8 cellular contexts compared by ENCODE assay signal in genomic region chr2:64488050-64488974, GRCh38. TPM values are rescaled to one million over a fixed set of nuclear protein-coding genes. Genes with fewer than 3 reads are reported as not detected.
DNase-seq lines count a peak whose midpoint lies in the region; ATAC-seq and TF ChIP-seq lines count a peak whose summit lies in the region.

No MANE protein-coding gene starts in this region.

- CTCF ChIA-PET in naive thymus-derived CD4-positive, alpha-beta T cell (lab: Charles Lee) = interaction anchor here (0.6 to 6.0 kb wide), 19 partner anchors 9 to 517 kb away, joined by 3 to 94 read pairs (median 4); no protein-coding TSS in a partner anchor

- H3K27me3 Mint-ChIP-seq in naive thymus-derived CD4-positive, alpha-beta T cell = peaks cover 0 to 37% (median 0%) of the 10 kb centered on the region in 5 donors

- intact Hi-C loops in naive thymus-derived CD4-positive, alpha-beta T cell (cut with micrococcal nuclease) = loop anchor here (1.0 to 5.0 kb wide), 5 partner anchors 32 to 796 kb away; no protein-coding TSS in a partner anchor

- ATAC-seq in HG02870 (IDR thresholded peaks at IDR 0.05; ENCODE audit: unreplicated experiment) = peak; percentile 57
- peak; percentile 89 for ATAC-seq in naive thymus-derived CD4-positive, alpha-beta T cell
- ATAC-seq in GM21526 (IDR thresholded peaks at IDR 0.05; ENCODE audit: low FRiP score, unreplicated experiment) = no peak

- no peak overlapping the region for H3K4me3 ChIP-seq in epithelial cell of esophagus (ENCODE audit: low read length)
- H3K4me3 ChIP-seq in naive thymus-derived CD4-positive, alpha-beta T cell (ENCODE audit: low read length) = no peak overlapping the region

- H3K4me1 Mint-ChIP-seq in naive thymus-derived CD4-positive, alpha-beta T cell = peaks cover 3 to 16% (median 9%) of the 10 kb centered on the region in 7 donors

- H3K36me3 ChIP-seq in naive thymus-derived CD4-positive, alpha-beta T cell (ENCODE audit: control insufficient read depth in 2 of 3, insufficient read depth in 3 of 3, low read length in 3 of 3) = no peaks in the 10 kb centered on the region

- no peaks in the 10 kb centered on the region for H3K27me3 ChIP-seq in naive thymus-derived CD4-positive, alpha-beta T cell (ENCODE audit: control insufficient read depth in 2 of 2, insufficient read depth in 2 of 2, low read length in 2 of 2)

- H3K9me3 Mint-ChIP-seq in naive thymus-derived CD4-positive, alpha-beta T cell = no peaks in the 10 kb centered on the region

- H3K4me1 ChIP-seq in naive thymus-derived CD4-positive, alpha-beta T cell (ENCODE audit: control insufficient read depth in 2 of 2, insufficient read depth in 2 of 2, low read length in 2 of 2) = no peaks in the 10 kb centered on the region

- TF ChIP-seq CTCF in epithelial cell of esophagus (IDR thresholded peaks at IDR 0.05; ENCODE audit: insufficient read depth, low read depth, low read length, missing control alignments) = peak; percentile 96

- no peak overlapping the region for H3K4me3 Mint-ChIP-seq in naive thymus-derived CD4-positive, alpha-beta T cell

- H3K36me3 Mint-ChIP-seq in naive thymus-derived CD4-positive, alpha-beta T cell = no peaks in the 10 kb centered on the region

- no peak overlapping the region for H3K27ac ChIP-seq in naive thymus-derived CD4-positive, alpha-beta T cell (ENCODE audit: low read depth, low read length)

- peak; percentile 1 for DNase-seq in GF-D8 (lab: John Stamatoyannopoulos, UW)
- DNase-seq in NOMO-1 treated with dmso at 0.1 percent for 144 hours (lab: John Stamatoyannopoulos, UW; ENCODE audit: unreplicated experiment) = peak; percentile 38
- peak; percentile 35 for DNase-seq in activated CD8-positive, alpha-beta memory T cell treated with anti-CD3 and anti-CD28 coated beads, Interleukin-2, amount 50 U/mL, for 1 hour (ENCODE audit: extremely low read depth)
- DNase-seq in epithelial cell of esophagus (ENCODE audit: low read depth) = peak; percentile 66
- peak; percentile 49 to 77 (median 67) for DNase-seq in naive thymus-derived CD4-positive, alpha-beta T cell
- DNase-seq in stimulated activated CD8-positive, alpha-beta memory T cell treated with anti-CD3 and anti-CD28 coated beads, Interleukin-7, amount 100 ng/mL, for 48 hours (ENCODE audit: extremely low read depth in 1 of 2, low read depth in 1 of 2) = peak; percentile 32 to 57

- no peaks in the 10 kb centered on the region for H3K9me3 ChIP-seq in naive thymus-derived CD4-positive, alpha-beta T cell (ENCODE audit: control insufficient read depth in 2 of 3, low read length in 3 of 3)

- POLR2A ChIA-PET in naive thymus-derived CD4-positive, alpha-beta T cell (lab: Charles Lee) = interaction anchor here (0.8 kb wide), 1 partner anchor 435 kb away, joined by 3 read pairs; no protein-coding TSS in a partner anchor

- no peak overlapping the region for H3K27ac Mint-ChIP-seq in naive thymus-derived CD4-positive, alpha-beta T cell

RNA-seq across cellular contexts. Expression of gene LGALSL, which starts 34.4 kb away (rescaled TPM):
- total RNA-seq in naive thymus-derived CD4-positive, alpha-beta T cell = 1 to 10 TPM in 2 of 5 experiments, under 1 TPM in 2, not detected in 1; 0.11 to 1.5 (median 0.72) TPM
- under 1 TPM; 0.20 to 0.58 TPM for polyA plus RNA-seq in naive thymus-derived CD4-positive, alpha-beta T cell

RNA-seq across cellular contexts. Expression of gene AFTPH, which starts 35.8 kb away (rescaled TPM):
- 10 to 100 TPM; 25.2 to 46.2 (median 37.0) TPM for total RNA-seq in naive thymus-derived CD4-positive, alpha-beta T cell
- 10 to 100 TPM; 19.7 to 25.9 TPM for polyA plus RNA-seq in naive thymus-derived CD4-positive, alpha-beta T cell

Comparison
In these comparisons a context has a peak if more than half of its experiments do, and no peak if none do; other contexts are left out.
1. DNase-seq: peak in every context shown above with its lines; median percentile 67 in naive thymus-derived CD4-positive, alpha-beta T cell; 66 in epithelial cell of esophagus; 44 in stimulated activated CD8-positive, alpha-beta memory T cell treated with anti-CD3 and anti-CD28 coated beads, Interleukin-7, amount 100 ng/mL, for 48 hours; 38 in NOMO-1 treated with dmso at 0.1 percent for 144 hours; 35 in activated CD8-positive, alpha-beta memory T cell treated with anti-CD3 and anti-CD28 coated beads, Interleukin-2, amount 50 U/mL, for 1 hour; 1 in GF-D8.